In the genomic region with DNA sequence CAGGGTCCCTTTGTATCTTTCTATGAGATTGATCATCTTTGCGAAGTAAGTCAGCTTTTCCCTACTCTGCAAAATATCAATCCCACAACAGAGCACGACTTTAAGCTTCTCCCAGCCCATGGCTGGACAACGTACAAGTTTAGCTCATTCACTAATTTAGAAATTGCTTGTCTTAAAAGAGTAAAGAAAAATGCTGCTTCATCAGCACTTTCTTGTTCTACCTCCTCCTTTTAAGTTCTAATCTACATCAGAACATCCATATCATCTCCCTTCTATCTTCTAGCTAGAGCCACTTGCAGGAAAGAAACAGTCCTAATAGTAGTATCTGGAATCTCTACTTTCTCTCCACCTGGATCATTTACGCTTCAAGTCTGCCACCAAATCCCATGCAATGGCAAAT, we compare ENCODE assay signal across 9 cellular contexts.
"Had no signal": no experiment of that assay in that cellular context is flagged by ENCODE, and none has a peak within 500 bp of the region (broad histone marks: within the 10 kb centered on the region; RNA-seq: fewer than 3 reads in every experiment).

No MANE protein-coding gene starts in this region.

- H3K4me1 Mint-ChIP-seq: IgD-negative memory B cell had no signal

- H3K36me3 Mint-ChIP-seq: IgD-negative memory B cell had no signal

- H3K27ac ChIP-seq: HL-60 had no signal

- H3K27ac Mint-ChIP-seq: HFFc6, IgD-negative memory B cell had no signal

- DNase-seq: GOT3, H7, HFFc6, Kasumi-1, KG1 had no signal

- H3K4me3 ChIP-seq: HAP-1 had no signal

- H3K9me3 ChIP-seq: HAP-1 had no signal

- H3K27me3 Mint-ChIP-seq: IgD-negative memory B cell had no signal

- H3K4me3 Mint-ChIP-seq: HFFc6, IgD-negative memory B cell had no signal

- ATAC-seq: HCT116 had no signal

- H3K36me3 ChIP-seq: HAP-1 had no signal
